8 cellular contexts compared by ENCODE assay signal in genomic region chr4:152352645-152353116, GRCh38.
A peak's percentile ranks its signal among the peaks of the same experiment; 100 is the strongest.
DNase-seq lines count a peak whose midpoint lies in the region; ATAC-seq and TF ChIP-seq lines count a peak whose summit lies in the region.

No MANE protein-coding gene starts in this region.

- peak overlapping the region; percentile 82 for H3K27ac ChIP-seq in BLaER1

- peak overlapping the region; percentile 72 for H3K4me3 ChIP-seq in BLaER1
- peak overlapping the region; percentile 42 to 66 for H3K4me3 ChIP-seq in cardiac fibroblast (replicated peaks in 1 of 2; ENCODE audit: low read depth in 2 of 2, low read length in 2 of 2)
- peak overlapping the region; percentile 54 for H3K4me3 ChIP-seq in kidney epithelial cell (ENCODE audit: low read depth, low read length)

- H3K4me3 Mint-ChIP-seq in stimulated activated effector memory CD8-positive, alpha-beta T cell treated with anti-CD3 and anti-CD28 coated beads, Interleukin-12 subunit alpha, Interleukin-12 subunit beta, amount 100 ng/mL, for 72 hours, result no peak overlapping the region

- TF ChIP-seq CTCF in cardiac fibroblast (IDR thresholded peaks at IDR 0.05; ENCODE audit: low read depth, low read length), result no peak
- TF ChIP-seq CTCF in kidney epithelial cell (IDR thresholded peaks at IDR 0.05; ENCODE audit: insufficient read depth, low read length, poor library complexity, severe bottlenecking), result no peak

- peaks cover 7% of the 10 kb centered on the region for H3K4me1 Mint-ChIP-seq in stimulated activated effector memory CD8-positive, alpha-beta T cell treated with anti-CD3 and anti-CD28 coated beads, Interleukin-12 subunit alpha, Interleukin-12 subunit beta, amount 100 ng/mL, for 72 hours

- peak; percentile 61 for ATAC-seq in GM19328 (IDR thresholded peaks at IDR 0.05; ENCODE audit: unreplicated experiment)
- ATAC-seq in HG03521 (IDR thresholded peaks at IDR 0.05; ENCODE audit: unreplicated experiment), result peak; percentile 65
- peak; percentile 31 for ATAC-seq in stimulated activated effector memory CD8-positive, alpha-beta T cell treated with anti-CD3 and anti-CD28 coated beads, Interleukin-12 subunit alpha, Interleukin-12 subunit beta, amount 100 ng/mL, for 72 hours
- ATAC-seq in GM18867 (IDR thresholded peaks at IDR 0.05; ENCODE audit: unreplicated experiment), result no peak

- H3K27me3 ChIP-seq in BLaER1 (no peaks in the 10 kb centered on the region), kidney epithelial cell (ENCODE audit: control insufficient read depth, insufficient read depth, low read length) (no peaks in the 10 kb centered on the region)

- H3K36me3 Mint-ChIP-seq in stimulated activated effector memory CD8-positive, alpha-beta T cell treated with anti-CD3 and anti-CD28 coated beads, Interleukin-12 subunit alpha, Interleukin-12 subunit beta, amount 100 ng/mL, for 72 hours, result no peaks in the 10 kb centered on the region

- H3K9ac ChIP-seq in BLaER1, result peak overlapping the region; percentile 83

- DNase-seq in NCI-H774 (lab: John Stamatoyannopoulos, UW), result peak; percentile 53
- peak; percentile 97 for DNase-seq in cardiac fibroblast (ENCODE audit: low read depth in 2 of 2)
- peak; percentile 91 for DNase-seq in kidney epithelial cell (ENCODE audit: low read depth)
- DNase-seq in stimulated activated effector memory CD8-positive, alpha-beta T cell treated with anti-CD3 and anti-CD28 coated beads, Interleukin-12 subunit alpha, Interleukin-12 subunit beta, amount 100 ng/mL, for 72 hours (ENCODE audit: low spot score in 2 of 2), result no peak

- H3K4me1 ChIP-seq in BLaER1, result peaks cover 17% of the 10 kb centered on the region

- peak overlapping the region; percentile 76 for H3K4me2 ChIP-seq in BLaER1

- no peaks in the 10 kb centered on the region for H3K9me3 ChIP-seq in BLaER1

- H3K36me3 ChIP-seq in BLaER1 (no peaks in the 10 kb centered on the region), kidney epithelial cell (ENCODE audit: control insufficient read depth, insufficient read depth, low read length) (no peaks in the 10 kb centered on the region)

- no peak overlapping the region for H3K27ac Mint-ChIP-seq in stimulated activated effector memory CD8-positive, alpha-beta T cell treated with anti-CD3 and anti-CD28 coated beads, Interleukin-12 subunit alpha, Interleukin-12 subunit beta, amount 100 ng/mL, for 72 hours

- H4K20me1 ChIP-seq in BLaER1, result peaks cover 6% of the 10 kb centered on the region; the same call in 1 of the 2 replicates

- H3K9me3 Mint-ChIP-seq in stimulated activated effector memory CD8-positive, alpha-beta T cell treated with anti-CD3 and anti-CD28 coated beads, Interleukin-12 subunit alpha, Interleukin-12 subunit beta, amount 100 ng/mL, for 72 hours, result no peaks in the 10 kb centered on the region

Comparison
In these comparisons a context has a peak if more than half of its experiments do, and no peak if none do; other contexts are left out.
1. DNase-seq: peak in NCI-H774 (single experiment), cardiac fibroblast (2 of 2) and kidney epithelial cell (single experiment); none in stimulated activated effector memory CD8-positive, alpha-beta T cell treated with anti-CD3 and anti-CD28 coated beads, Interleukin-12 subunit alpha, Interleukin-12 subunit beta, amount 100 ng/mL, for 72 hours (0 of 2).
2. Peak in every context shown above with its lines, with median percentiles within 50 percentile points of each other: H3K4me3 ChIP-seq.